Comparison of ENCODE assay signal across 8 cellular contexts in genomic region chr1:40039245-40039756, GRCh38. TPM values are rescaled to one million over a fixed set of nuclear protein-coding genes. Genes with fewer than 3 reads are reported as not detected.
DNase-seq lines count a peak whose midpoint lies in the region; ATAC-seq and TF ChIP-seq lines count a peak whose summit lies in the region.

No MANE protein-coding gene starts in this region.

- DNase-seq in GF-D8 (lab: John Stamatoyannopoulos, UW), result peak; percentile 87
- DNase-seq in NOMO-1 treated with dmso at 0.1 percent for 144 hours (lab: John Stamatoyannopoulos, UW; ENCODE audit: unreplicated experiment), result peak; percentile 65
- DNase-seq in chondrocyte (ENCODE audit: low spot score), result no peak
- peak in 1 of 2 donors; percentile 49 for DNase-seq in memory B cell (ENCODE audit: low spot score in 2 of 2)
- no peak for DNase-seq in type B pancreatic cell (ENCODE audit: extremely low spot score, unreplicated experiment)
- no peak for DNase-seq in activated CD4-positive, CD25-positive, alpha-beta regulatory T cell (lab: John Stamatoyannopoulos, UW)

- H3K36me3 Mint-ChIP-seq in chondrocyte (ENCODE audit: low read depth) (peaks cover 11% of the 10 kb centered on the region), memory B cell (peaks cover 11% of the 10 kb centered on the region), type B pancreatic cell (peaks cover 10% of the 10 kb centered on the region)

- H3K4me3 Mint-ChIP-seq in chondrocyte (ENCODE audit: unreplicated experiment) (peak overlapping the region; percentile 98), memory B cell (peak overlapping the region; percentile 92), type B pancreatic cell (peak overlapping the region; percentile 97)

- no peaks in the 10 kb centered on the region for H3K27me3 Mint-ChIP-seq in chondrocyte (ENCODE audit: low read depth)
- H3K27me3 Mint-ChIP-seq in memory B cell, result no peaks in the 10 kb centered on the region
- H3K27me3 Mint-ChIP-seq in type B pancreatic cell, result no peaks in the 10 kb centered on the region

- ATAC-seq in HG02642 (IDR thresholded peaks at IDR 0.05; ENCODE audit: poor library complexity, unreplicated experiment), result peak; percentile 0
- peak; percentile 48 for ATAC-seq in memory B cell (ENCODE audit: low read depth)
- ATAC-seq in HG03135 (IDR thresholded peaks at IDR 0.05; ENCODE audit: unreplicated experiment), result no peak

- H3K27ac Mint-ChIP-seq in chondrocyte (ENCODE audit: unreplicated experiment) (peak overlapping the region; percentile 99), memory B cell (peak overlapping the region; percentile 94), type B pancreatic cell (peak overlapping the region; percentile 98)

- H3K4me1 Mint-ChIP-seq in chondrocyte (ENCODE audit: low read depth), result peaks cover 61% of the 10 kb centered on the region
- H3K4me1 Mint-ChIP-seq in memory B cell, result peaks cover 38% of the 10 kb centered on the region
- peaks cover 22% of the 10 kb centered on the region for H3K4me1 Mint-ChIP-seq in type B pancreatic cell (ENCODE audit: unreplicated experiment)

- peak; percentile 64 for TF ChIP-seq CTCF in chondrocyte (IDR thresholded peaks at IDR 0.05)
- no peak for TF ChIP-seq CTCF in type B pancreatic cell (conservative IDR thresholded peaks at IDR 0.05)

- no peaks in the 10 kb centered on the region for H3K9me3 Mint-ChIP-seq in chondrocyte (ENCODE audit: low read depth)
- no peaks in the 10 kb centered on the region for H3K9me3 Mint-ChIP-seq in memory B cell
- H3K9me3 Mint-ChIP-seq in type B pancreatic cell, result no peaks in the 10 kb centered on the region

RNA-seq across cellular contexts. Expression of gene CAP1, which starts 1.2 kb away (rescaled TPM):
- 415 to 576 TPM (median 558 TPM) in 3 replicates for total RNA-seq in chondrocyte
- 210 and 274 TPM in 2 replicates for total RNA-seq in type B pancreatic cell (ENCODE audit: low replicate concordance)

RNA-seq across cellular contexts. Expression of gene PPT1, which starts 57.8 kb away (rescaled TPM):
- total RNA-seq in chondrocyte, result 48.3 to 79.0 TPM (median 48.6 TPM) in 3 replicates
- total RNA-seq in type B pancreatic cell (ENCODE audit: low replicate concordance), result 73.6 and 79.6 TPM in 2 replicates

Comparison
In these comparisons a context has a peak if more than half of its experiments do, and no peak if none do; other contexts are left out.
1. DNase-seq: peak in GF-D8 (single experiment) and NOMO-1 treated with dmso at 0.1 percent for 144 hours (single experiment); none in chondrocyte (single experiment), type B pancreatic cell (single experiment) and activated CD4-positive, CD25-positive, alpha-beta regulatory T cell (0 of 4).
2. Peak in every context shown above with its lines, with median percentiles within 50 percentile points of each other: H3K27ac Mint-ChIP-seq and H3K4me3 Mint-ChIP-seq.